Comparison of ENCODE assay signal across 8 cellular contexts in the genomic region with DNA sequence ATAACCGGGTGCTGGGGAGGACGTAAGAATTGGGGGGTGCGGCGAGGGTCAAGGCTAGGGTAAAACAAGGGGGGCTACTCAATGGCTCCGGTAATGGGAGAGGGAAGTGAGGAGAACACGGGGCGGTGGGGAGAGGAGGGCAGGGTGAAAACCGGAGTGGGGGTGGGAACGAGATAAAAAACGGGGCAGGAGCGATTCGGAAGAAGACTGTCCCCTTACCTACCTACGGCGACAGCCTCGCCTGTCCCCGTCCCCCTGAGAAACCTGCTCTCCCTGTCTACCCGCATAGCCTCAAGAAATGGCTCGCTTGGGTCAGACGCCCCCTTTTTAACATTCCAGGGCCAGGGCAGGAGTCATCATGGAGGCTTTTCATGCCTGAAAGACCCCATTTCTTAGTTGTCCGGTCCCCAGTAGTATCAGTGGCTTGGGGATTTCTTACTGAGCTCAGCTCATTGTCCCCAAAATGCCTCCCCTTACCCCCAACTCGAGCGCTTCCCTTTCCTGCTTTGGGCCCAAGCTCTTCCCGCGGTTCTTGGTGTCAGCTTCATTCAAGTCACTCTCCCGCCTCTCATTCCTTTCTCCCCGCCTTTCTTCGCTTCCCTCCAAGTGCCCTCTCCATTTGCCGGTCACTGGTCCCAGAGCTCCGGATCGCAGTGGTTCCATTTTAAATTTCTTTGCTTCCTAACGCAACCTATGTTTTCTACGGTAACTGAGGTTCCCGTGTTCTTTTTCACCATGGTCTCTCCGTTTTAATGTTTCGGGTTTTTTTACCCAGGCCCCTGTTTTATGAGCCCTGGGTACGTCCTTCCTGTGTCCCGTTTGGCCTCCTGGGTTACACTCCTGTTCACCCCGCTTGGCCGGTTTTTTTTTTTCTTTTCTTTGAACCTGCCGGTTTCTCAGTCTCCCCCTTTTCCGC. TPM values are rescaled to one million over a fixed set of nuclear protein-coding genes. Genes with fewer than 3 reads are reported as not detected.
DNase-seq lines count a peak whose midpoint lies in the region; ATAC-seq and TF ChIP-seq lines count a peak whose summit lies in the region.

No MANE protein-coding gene starts in this region.

- DNase-seq in Right ventricle myocardium inferior (ENCODE audit: missing footprints) (no peak), cardiac septum (ENCODE audit: low spot score) (no peak), NCI-H187 (lab: John Stamatoyannopoulos, UW) (peak; percentile 53 to 71), adipocyte (ENCODE audit: low read depth) (peak; percentile 76), cardiac muscle cell (ENCODE audit: low read depth in 1 of 2, low spot score in 1 of 2) (peak; percentile 47 to 66), occipital lobe (lab: John Stamatoyannopoulos, UW) (peak; percentile 29)
- DNase-seq in central memory CD4-positive, alpha-beta T cell, result no peak

- ATAC-seq in Right ventricle myocardium inferior (peak; percentile 15), GM19395 (IDR thresholded peaks at IDR 0.05; ENCODE audit: unreplicated experiment) (no peak)

- peak overlapping the region; percentile 90 for H3K9ac ChIP-seq in adipocyte (ENCODE audit: low read length)

- H3K4me3 ChIP-seq in adipocyte (ENCODE audit: low read length) (peak overlapping the region; percentile 85), cardiac muscle cell (peak overlapping the region; percentile 98)

- H3K4me1 ChIP-seq in adipocyte (ENCODE audit: control insufficient read depth, insufficient read depth, low read length), result peaks cover 35% of the 10 kb centered on the region
- peaks cover 15% of the 10 kb centered on the region for H3K4me1 ChIP-seq in cardiac muscle cell (ENCODE audit: low read depth)

- H3K36me3 ChIP-seq in adipocyte (ENCODE audit: control insufficient read depth, insufficient read depth, low read length, severe bottlenecking), result no peaks in the 10 kb centered on the region
- no peaks in the 10 kb centered on the region for H3K36me3 ChIP-seq in cardiac muscle cell

- no peak overlapping the region for H3K27ac ChIP-seq in cardiac muscle cell

- H3K9me3 ChIP-seq in adipocyte (ENCODE audit: control insufficient read depth, low read length) (no peaks in the 10 kb centered on the region), cardiac muscle cell (ENCODE audit: low read depth) (no peaks in the 10 kb centered on the region)

- intact Hi-C loops in Right ventricle myocardium inferior (cut with DNase I) (loop anchor here (2.0 to 5.0 kb wide), 3 partner anchors 41 to 311 kb away; partner anchors contain the start of genes PEBP1 and TAOK3), cardiac septum (cut with DNase I) (loop anchor here (2.0 to 5.0 kb wide), 3 partner anchors 45 to 310 kb away; partner anchors contain the start of genes PEBP1, RFC5 and TAOK3)

- TF ChIP-seq CTCF in cardiac muscle cell (IDR thresholded peaks at IDR 0.05; ENCODE audit: low read depth, low read length), result no peak

- H3K27me3 ChIP-seq in adipocyte (replicated peaks; ENCODE audit: control insufficient read depth, insufficient read depth, low read length), result no peaks in the 10 kb centered on the region
- no peaks in the 10 kb centered on the region for H3K27me3 ChIP-seq in cardiac muscle cell

RNA-seq across cellular contexts. Expression of gene WSB2, which starts 1.2 kb away (rescaled TPM):
- total RNA-seq in Right ventricle myocardium inferior (97.3 TPM), cardiac septum (95.3 TPM), cardiac muscle cell (38.0 and 54.3 TPM in 2 replicates), occipital lobe (415 TPM)
- 31.7 and 31.9 TPM in 2 replicates for polyA plus RNA-seq in cardiac muscle cell

RNA-seq across cellular contexts. Expression of gene VSIG10, which starts 41.7 kb away (rescaled TPM):
- 12.4 TPM for total RNA-seq in Right ventricle myocardium inferior
- 10.0 TPM for total RNA-seq in cardiac septum
- total RNA-seq in cardiac muscle cell, result 9.0 and 10.9 TPM in 2 replicates
- 6.7 and 7.2 TPM in 2 replicates for polyA plus RNA-seq in cardiac muscle cell
- 15.4 TPM for total RNA-seq in occipital lobe

RNA-seq across cellular contexts. Expression of gene RFC5, which starts 45.6 kb away (rescaled TPM):
- 4.4 TPM for total RNA-seq in Right ventricle myocardium inferior
- 2.6 TPM for total RNA-seq in cardiac septum
- total RNA-seq in cardiac muscle cell, result 25.6 and 28.4 TPM in 2 replicates
- 27.4 and 31.5 TPM in 2 replicates for polyA plus RNA-seq in cardiac muscle cell
- 25.7 TPM for total RNA-seq in occipital lobe

Comparison
In these comparisons a context has a peak if more than half of its experiments do, and no peak if none do; other contexts are left out.
1. DNase-seq: peak in NCI-H187 (2 of 2), adipocyte (single experiment), cardiac muscle cell (2 of 2) and occipital lobe (single experiment); none in Right ventricle myocardium inferior (single experiment), cardiac septum (single experiment) and central memory CD4-positive, alpha-beta T cell (single experiment).